In genomic region chr17:416293-417206, GRCh38 we compare ENCODE assay signal across 9 cellular contexts. TPM values are rescaled to one million over a fixed set of nuclear protein-coding genes. Genes with fewer than 3 reads are reported as not detected.
DNase-seq lines count a peak whose midpoint lies in the region; ATAC-seq and TF ChIP-seq lines count a peak whose summit lies in the region.
"Had no signal": no experiment of that assay in that cellular context is flagged by ENCODE, and none has a peak within 500 bp of the region (broad histone marks: within the 10 kb centered on the region; RNA-seq: fewer than 3 reads in every experiment).

No MANE protein-coding gene starts in this region.

- H3K4me3 Mint-ChIP-seq in activated naive CD4-positive, alpha-beta T cell treated with anti-CD3 and anti-CD28 coated beads, Interleukin-2, amount 10 ng/mL, durations not matched to agents 7 days and 5 days = peak overlapping the region; percentile 80
- H3K4me3 Mint-ChIP-seq: H9 had no signal

- no peaks in the 10 kb centered on the region for H3K27me3 ChIP-seq in ovary

- no peaks in the 10 kb centered on the region for H3K4me1 ChIP-seq in ovary (ENCODE audit: insufficient read depth)

- no peaks in the 10 kb centered on the region for H3K27me3 Mint-ChIP-seq in activated naive CD4-positive, alpha-beta T cell treated with anti-CD3 and anti-CD28 coated beads, Interleukin-2, amount 10 ng/mL, durations not matched to agents 7 days and 5 days

- CTCF ChIA-PET in activated naive CD4-positive, alpha-beta T cell treated with anti-CD3 and anti-CD28 coated beads, Interleukin-2, amount 10 ng/mL, durations not matched to agents 7 days and 5 days (lab: Charles Lee) = interaction anchor here (0.8 to 1.2 kb wide), 4 partner anchors 73 to 284 kb away, joined by 3 to 6 read pairs (median 4); no protein-coding TSS in a partner anchor

- H3K27ac ChIP-seq in ovary = no peak overlapping the region

- ATAC-seq in GM19328 (IDR thresholded peaks at IDR 0.05; ENCODE audit: unreplicated experiment) (peak; percentile 79), HG03565 (IDR thresholded peaks at IDR 0.05; ENCODE audit: unreplicated experiment) (peak; percentile 49)

- WGBS in ovary, 3 donors = 69 to 73% (median 73%) methylated on average over 23 of the region's 23 CpGs

- H3K36me3 Mint-ChIP-seq in activated naive CD4-positive, alpha-beta T cell treated with anti-CD3 and anti-CD28 coated beads, Interleukin-2, amount 10 ng/mL, durations not matched to agents 7 days and 5 days = peaks cover 47% of the 10 kb centered on the region

- TF ChIP-seq EP300 in ovary (IDR thresholded peaks at IDR 0.05) = no peak

- TF ChIP-seq POLR2A in ovary (IDR thresholded peaks at IDR 0.05) = no peak

- H3K27ac Mint-ChIP-seq in activated naive CD4-positive, alpha-beta T cell treated with anti-CD3 and anti-CD28 coated beads, Interleukin-2, amount 10 ng/mL, durations not matched to agents 7 days and 5 days = peak overlapping the region; percentile 100

- H3K9me3 ChIP-seq in ovary = no peaks in the 10 kb centered on the region

- intact Hi-C loops in ovary (cut with DNase I) = no loop called here

- no peaks in the 10 kb centered on the region for H3K36me3 ChIP-seq in ovary

- peaks cover 5% of the 10 kb centered on the region for H3K9me3 Mint-ChIP-seq in activated naive CD4-positive, alpha-beta T cell treated with anti-CD3 and anti-CD28 coated beads, Interleukin-2, amount 10 ng/mL, durations not matched to agents 7 days and 5 days
- H3K9me3 Mint-ChIP-seq: H9 had no signal

- TF ChIP-seq CTCF in ovary (IDR thresholded peaks at IDR 0.05) = no peak

- peaks cover 86% of the 10 kb centered on the region for H3K4me1 Mint-ChIP-seq in activated naive CD4-positive, alpha-beta T cell treated with anti-CD3 and anti-CD28 coated beads, Interleukin-2, amount 10 ng/mL, durations not matched to agents 7 days and 5 days

- H3K4me3 ChIP-seq in ovary = no peak overlapping the region

- DNase-seq in activated naive CD4-positive, alpha-beta T cell treated with anti-CD3 and anti-CD28 coated beads, Interleukin-2, amount 10 ng/mL, durations not matched to agents 7 days and 5 days = peak; percentile 75
- peak in 2 of 3 experiments; percentile 23 to 42 for DNase-seq in stimulated activated CD4-positive, alpha-beta T cell treated with anti-CD3 and anti-CD28 coated beads, TNF-alpha, amount 100 ng/mL, for 24 hours (ENCODE audit: low read depth in 3 of 3)
- DNase-seq in SIG-M5 (lab: John Stamatoyannopoulos, UW) (no peak), OCI-M2 (lab: John Stamatoyannopoulos, UW; ENCODE audit: unreplicated experiment) (no peak), ovary (no peak), DMS153 (lab: John Stamatoyannopoulos, UW) (no peak)
- DNase-seq: H9 had no signal

RNA-seq across cellular contexts. Expression of gene RFLNB, which starts 29.2 kb away (rescaled TPM):
- total RNA-seq in ovary = 10 to 100 TPM in 4 of 7 donors, 1 to 10 TPM in 3; 3.2 to 29.8 (median 12.8) TPM
- 10 to 100 TPM in 1 of 2 donors, 1 to 10 TPM in 1; 7.5 to 10.0 TPM for polyA plus RNA-seq in ovary

Comparison
In these comparisons a context has a peak if more than half of its experiments do, and no peak if none do; other contexts are left out.
1. DNase-seq: peak in activated naive CD4-positive, alpha-beta T cell treated with anti-CD3 and anti-CD28 coated beads, Interleukin-2, amount 10 ng/mL, durations not matched to agents 7 days and 5 days (single experiment) and stimulated activated CD4-positive, alpha-beta T cell treated with anti-CD3 and anti-CD28 coated beads, TNF-alpha, amount 100 ng/mL, for 24 hours (2 of 3); none in SIG-M5 (single experiment), OCI-M2 (single experiment), ovary (0 of 5) and DMS153 (single experiment).